11 cellular contexts compared by ENCODE assay signal in the genomic region with DNA sequence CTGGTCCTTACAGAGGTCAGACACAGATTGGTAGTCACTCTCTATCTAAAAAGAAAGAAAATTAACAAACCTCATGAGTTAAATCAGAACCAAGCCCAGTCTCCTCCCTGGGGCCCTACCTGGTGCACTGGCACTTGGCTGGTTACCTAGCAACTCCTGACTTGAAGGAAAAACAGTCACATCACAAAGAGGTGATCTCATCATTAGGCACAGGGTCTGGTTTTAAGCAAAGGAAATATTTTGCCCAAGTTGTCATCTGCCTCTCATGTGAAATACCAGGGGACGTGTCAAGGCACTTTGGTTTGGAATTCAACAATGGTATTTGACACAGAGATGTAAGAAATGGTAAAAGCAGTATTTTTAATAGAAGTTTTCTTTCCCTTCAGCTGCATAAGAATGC. TPM values are rescaled to one million over a fixed set of nuclear protein-coding genes. Genes with fewer than 3 reads are reported as not detected.
DNase-seq lines count a peak whose midpoint lies in the region; ATAC-seq and TF ChIP-seq lines count a peak whose summit lies in the region.
"Had no signal": no experiment of that assay in that cellular context is flagged by ENCODE, and none has a peak within 500 bp of the region (broad histone marks: within the 10 kb centered on the region; RNA-seq: fewer than 3 reads in every experiment).

No MANE protein-coding gene starts in this region.

- peak; percentile 18 for DNase-seq in activated T-cell treated with anti-CD3 and anti-CD28 coated beads for 48 hours (ENCODE audit: low read depth)
- DNase-seq in activated T-cell treated with anti-CD3 and anti-CD28 coated beads, Interleukin-2, amount 50 U/mL, for 1 hour = no peak
- DNase-seq in Panc1 (ENCODE audit: low read depth, low spot score) = no peak
- peak; percentile 5 for DNase-seq in fibroblast of the aortic adventitia (ENCODE audit: low read depth)
- DNase-seq in stimulated activated effector memory CD8-positive, alpha-beta T cell treated with anti-CD3 and anti-CD28 coated beads, Interleukin-12 subunit alpha, Interleukin-12 subunit beta, amount 100 ng/mL, for 72 hours (ENCODE audit: low spot score in 2 of 2) = no peak
- DNase-seq in posterior cingulate gyrus = no peak
- no peak for DNase-seq in NCI-H1436 (lab: John Stamatoyannopoulos, UW)
- no peak for DNase-seq in WERI-Rb-1
- DNase-seq: CD4-positive, alpha-beta memory T cell had no signal

- H3K4me1 Mint-ChIP-seq in stimulated activated effector memory CD8-positive, alpha-beta T cell treated with anti-CD3 and anti-CD28 coated beads, Interleukin-12 subunit alpha, Interleukin-12 subunit beta, amount 100 ng/mL, for 72 hours = no peaks in the 10 kb centered on the region

- ATAC-seq in Panc1 = peak; percentile 52; the same call in 1 of the 2 replicates
- peak; percentile 66 for ATAC-seq in stimulated activated effector memory CD8-positive, alpha-beta T cell treated with anti-CD3 and anti-CD28 coated beads, Interleukin-12 subunit alpha, Interleukin-12 subunit beta, amount 100 ng/mL, for 72 hours

- no peaks in the 10 kb centered on the region for H3K9me3 ChIP-seq in Panc1 (ENCODE audit: control insufficient read depth, insufficient read depth, low read depth, low read length)
- H3K9me3 ChIP-seq in WERI-Rb-1 (ENCODE audit: severe bottlenecking) = no peaks in the 10 kb centered on the region

- no peaks in the 10 kb centered on the region for H3K4me1 ChIP-seq in Panc1 (ENCODE audit: control insufficient read depth, insufficient read depth, low read length)
- H3K4me1 ChIP-seq: parathyroid adenoma had no signal

- BruUV-seq in Panc1 (replicated peaks; lab: Mats Ljungman, UMichigan) = no TSS peak

- H3K36me3 ChIP-seq in Panc1 (ENCODE audit: control insufficient read depth, insufficient read depth, low read length) (no peaks in the 10 kb centered on the region), WERI-Rb-1 (no peaks in the 10 kb centered on the region)

- intact Hi-C loops in Panc1 (cut with micrococcal nuclease; ENCODE audit: unreplicated experiment) (no loop called here), posterior cingulate gyrus (cut with DNase I) (no loop called here)

- H3K27ac Mint-ChIP-seq in stimulated activated effector memory CD8-positive, alpha-beta T cell treated with anti-CD3 and anti-CD28 coated beads, Interleukin-12 subunit alpha, Interleukin-12 subunit beta, amount 100 ng/mL, for 72 hours = no peak overlapping the region
- H3K27ac Mint-ChIP-seq: activated T-helper 2 cell treated with anti-CD3 and anti-CD28 coated beads, Interferon-gamma antibody, Interleukin-2, Interleukin-4, amounts not matched to agents 10 μg/mL and 5 μg/mL and 100 μg/mL, durations not matched to agents 14 hours and 24 hours and 36 hours; CD4-positive, alpha-beta memory T cell had no signal

- no peaks in the 10 kb centered on the region for H3K27me3 ChIP-seq in Panc1 (ENCODE audit: control insufficient read depth, insufficient read depth, low read length)
- no peaks in the 10 kb centered on the region for H3K27me3 ChIP-seq in WERI-Rb-1 (ENCODE audit: insufficient read depth, low read depth, severe bottlenecking)

- H3K36me3 Mint-ChIP-seq in stimulated activated effector memory CD8-positive, alpha-beta T cell treated with anti-CD3 and anti-CD28 coated beads, Interleukin-12 subunit alpha, Interleukin-12 subunit beta, amount 100 ng/mL, for 72 hours = no peaks in the 10 kb centered on the region
- H3K36me3 Mint-ChIP-seq: CD4-positive, alpha-beta memory T cell had no signal

- no peak overlapping the region for H3K27ac ChIP-seq in Panc1 (ENCODE audit: low read length)
- H3K27ac ChIP-seq in WERI-Rb-1 = no peak overlapping the region
- H3K27ac ChIP-seq: parathyroid adenoma had no signal

- no peak overlapping the region for H3K4me3 Mint-ChIP-seq in stimulated activated effector memory CD8-positive, alpha-beta T cell treated with anti-CD3 and anti-CD28 coated beads, Interleukin-12 subunit alpha, Interleukin-12 subunit beta, amount 100 ng/mL, for 72 hours
- H3K4me3 Mint-ChIP-seq: CD4-positive, alpha-beta memory T cell had no signal

- CTCF ChIA-PET in Panc1 (lab: Charles Lee) = interaction anchor here (1.0 kb wide), 1 partner anchor 459 kb away, joined by 3 read pairs; no protein-coding TSS in a partner anchor

- in situ Hi-C loops in Panc1 (cut with HindIII; ENCODE audit: low pct_unique_long_range_greater_than_20kb, low sequenced_read_pairs) = no loop called here

- H3K4me3 ChIP-seq in Panc1 (ENCODE audit: low read depth in 2 of 2, low read length in 2 of 2) = no peak overlapping the region
- H3K4me3 ChIP-seq in fibroblast of the aortic adventitia (ENCODE audit: low read depth, low read length) = no peak overlapping the region
- H3K4me3 ChIP-seq in WERI-Rb-1 (ENCODE audit: low read depth, low read length) = no peak overlapping the region

- H3K9me3 Mint-ChIP-seq in stimulated activated effector memory CD8-positive, alpha-beta T cell treated with anti-CD3 and anti-CD28 coated beads, Interleukin-12 subunit alpha, Interleukin-12 subunit beta, amount 100 ng/mL, for 72 hours = no peaks in the 10 kb centered on the region
- H3K9me3 Mint-ChIP-seq: activated T-helper 2 cell treated with anti-CD3 and anti-CD28 coated beads, Interferon-gamma antibody, Interleukin-2, Interleukin-4, amounts not matched to agents 10 μg/mL and 5 μg/mL and 100 μg/mL, durations not matched to agents 14 hours and 24 hours and 36 hours; CD4-positive, alpha-beta memory T cell had no signal

- TF ChIP-seq CTCF in Panc1 (IDR thresholded peaks at IDR 0.05) = no peak
- TF ChIP-seq CTCF in fibroblast of the aortic adventitia (IDR thresholded peaks at IDR 0.05; ENCODE audit: insufficient read depth, low read length) = no peak
- TF ChIP-seq CTCF in WERI-Rb-1 (IDR thresholded peaks at IDR 0.05; ENCODE audit: low read depth, low read length) = no peak

- POLR2A ChIA-PET in Panc1 (lab: Charles Lee) = no interaction called here

RNA-seq across cellular contexts. Expression of a gene that starts 47.7 kb away (rescaled TPM):
- total RNA-seq in Panc1 (2021; ENCODE audit: unreplicated experiment) = 3.9 TPM
- polyA plus RNA-seq in Panc1 (2012; ENCODE audit: insufficient read length) = 1.1 TPM
- 1.1 and 9.2 TPM in 2 replicates for total RNA-seq in fibroblast of the aortic adventitia (ENCODE audit: low replicate concordance)

Comparison
In these comparisons a context has a peak if more than half of its experiments do, and no peak if none do; other contexts are left out.
1. DNase-seq: peak in activated T-cell treated with anti-CD3 and anti-CD28 coated beads for 48 hours (single experiment) and fibroblast of the aortic adventitia (single experiment); none in activated T-cell treated with anti-CD3 and anti-CD28 coated beads, Interleukin-2, amount 50 U/mL, for 1 hour (single experiment), Panc1 (single experiment), stimulated activated effector memory CD8-positive, alpha-beta T cell treated with anti-CD3 and anti-CD28 coated beads, Interleukin-12 subunit alpha, Interleukin-12 subunit beta, amount 100 ng/mL, for 72 hours (0 of 2), posterior cingulate gyrus (0 of 10), NCI-H1436 (single experiment) and WERI-Rb-1 (single experiment).